Comparison of ENCODE assay signal across 30 cellular contexts in the genomic region with DNA sequence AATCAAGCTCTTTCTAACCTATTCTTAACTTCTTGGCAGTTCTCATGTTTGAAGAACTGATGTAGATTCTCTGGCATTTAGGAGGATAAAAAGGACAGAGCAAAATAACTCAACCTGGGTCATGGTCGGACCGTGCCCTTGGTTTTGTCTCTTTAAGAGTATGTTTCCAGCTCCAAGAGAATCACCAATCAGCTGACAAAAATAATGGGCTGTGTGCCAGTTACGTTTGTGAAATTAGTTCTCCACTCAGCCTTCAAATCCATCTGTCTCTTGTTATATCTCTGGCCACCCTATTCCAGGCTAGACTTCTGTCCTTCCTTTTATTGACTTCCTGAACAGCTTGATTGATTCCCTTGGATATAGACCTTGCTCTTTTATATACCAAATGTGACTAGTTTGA.
"Had no signal": no experiment of that assay in that cellular context is flagged by ENCODE, and none has a peak within 500 bp of the region (broad histone marks: within the 10 kb centered on the region; RNA-seq: fewer than 3 reads in every experiment).

No MANE protein-coding gene starts in this region.

- H3K27ac ChIP-seq: breast epithelium, foreskin keratinocyte, heart left ventricle, neutrophil, right lobe of liver, thoracic aorta, uterus, WERI-Rb-1 had no signal

- H3K4me1 ChIP-seq: breast epithelium, esophagus squamous epithelium, foreskin keratinocyte, right lobe of liver, uterus had no signal

- DNase-seq: activated CD4-positive, alpha-beta memory T cell treated with anti-CD3 and anti-CD28 coated beads for 36 hours; activated CD4-positive, alpha-beta T cell treated with anti-CD3 and anti-CD28 coated beads, Interleukin-2, amount 10 ng/mL, durations not matched to agents 24 days and 14 days; activated CD4-positive, CD25-positive, alpha-beta regulatory T cell treated with anti-CD3 and anti-CD28 coated beads, Interleukin-2, amount 50 U/mL, for 72 hours; activated CD8-positive, alpha-beta memory T cell treated with anti-CD3 and anti-CD28 coated beads, Interleukin-2, amount 50 U/mL, for 4 hours; activated gamma-delta T cell treated with Interleukin-2 at 50 U/mL for 16 hours; activated naive CD4-positive, alpha-beta T cell treated with anti-CD3 and anti-CD28 coated beads, Interleukin-2, amount 50 U/mL, for 16 hours; activated T-cell treated with anti-CD3 and anti-CD28 coated beads, Interleukin-2, amount 50 U/mL, for 1 hour; dermis blood vessel endothelial cell; effector CD4-positive, alpha-beta T cell; esophagus squamous epithelium; foreskin keratinocyte; hypothalamus; immature natural killer cell; kidney; left colon; mammary epithelial cell; right lobe of liver; stimulated activated CD4-positive, alpha-beta T cell treated with anti-CD3 and anti-CD28 coated beads, Interleukin-2, amount 100 ng/mL, for 48 hours; T-helper 9 cell; trophoblast cell; uterus; WERI-Rb-1 had no signal

- H3K4me3 Mint-ChIP-seq: activated CD4-positive, alpha-beta memory T cell treated with anti-CD3 and anti-CD28 coated beads for 36 hours; activated CD4-positive, alpha-beta T cell treated with anti-CD3 and anti-CD28 coated beads, Interleukin-2, amount 10 ng/mL, durations not matched to agents 24 days and 14 days; central memory CD8-positive, alpha-beta T cell; immature natural killer cell; nephron; stimulated activated naive CD8-positive, alpha-beta T cell treated with anti-CD3 and anti-CD28 coated beads, Interleukin-15, Interleukin-2, amounts not matched to agents 100 ng/mL and 50 ng/mL, for 24 hours had no signal

- ATAC-seq: left colon, right lobe of liver had no signal

- H3K4me3 ChIP-seq: breast epithelium, esophagus squamous epithelium, heart left ventricle, right lobe of liver, thoracic aorta, uterus had no signal

- H3K27ac Mint-ChIP-seq: activated CD4-positive, alpha-beta memory T cell treated with anti-CD3 and anti-CD28 coated beads for 36 hours; activated CD4-positive, alpha-beta T cell treated with anti-CD3 and anti-CD28 coated beads, Interleukin-2, amount 10 ng/mL, durations not matched to agents 24 days and 14 days; immature natural killer cell; nephron; progenitor cell of endocrine pancreas; stimulated activated naive CD8-positive, alpha-beta T cell treated with anti-CD3 and anti-CD28 coated beads, Interleukin-15, Interleukin-2, amounts not matched to agents 100 ng/mL and 50 ng/mL, for 24 hours had no signal

- H3K9me3 ChIP-seq: breast epithelium, esophagus squamous epithelium, heart left ventricle, neutrophil, right lobe of liver, thoracic aorta, uterus had no signal

- H3K4me1 Mint-ChIP-seq: activated CD4-positive, alpha-beta T cell treated with anti-CD3 and anti-CD28 coated beads, Interleukin-2, amount 10 ng/mL, durations not matched to agents 24 days and 14 days; central memory CD8-positive, alpha-beta T cell; immature natural killer cell had no signal

- H3K36me3 ChIP-seq: breast epithelium, esophagus squamous epithelium, heart left ventricle, neutrophil, right lobe of liver, thoracic aorta, uterus, WERI-Rb-1 had no signal

- H3K36me3 Mint-ChIP-seq: activated CD4-positive, alpha-beta memory T cell treated with anti-CD3 and anti-CD28 coated beads for 36 hours; immature natural killer cell had no signal

- H3K27me3 ChIP-seq: breast epithelium, esophagus squamous epithelium, foreskin keratinocyte, heart left ventricle, neutrophil, right lobe of liver, uterus had no signal
